ENCODE assay signal across 11 cellular contexts in genomic region chr17:6422654-6423241, GRCh38. TPM values are rescaled to one million over a fixed set of nuclear protein-coding genes. Genes with fewer than 3 reads are reported as not detected.
DNase-seq lines count a peak whose midpoint lies in the region; ATAC-seq, FAIRE-seq and TF ChIP-seq lines count a peak whose summit lies in the region.
"Had no signal": no experiment of that assay in that cellular context is flagged by ENCODE, and none has a peak within 500 bp of the region (broad histone marks: within the 10 kb centered on the region; RNA-seq: fewer than 3 reads in every experiment).

No MANE protein-coding gene starts in this region.

- H4K8ac ChIP-seq in neuronal stem cell (ENCODE audit: low read depth, low read length), result no peak overlapping the region

- peak overlapping the region; percentile 47 for H2BK12ac ChIP-seq in neuronal stem cell (ENCODE audit: low read length)

- H3K27me3 ChIP-seq in K562 (ENCODE audit: control insufficient read depth in 2 of 2, insufficient read depth in 2 of 2, low read length in 2 of 2) (peaks cover 2 to 31% of the 10 kb centered on the region in 2 experiments; a peak in 2 of 5 replicates), neuronal stem cell (ENCODE audit: control insufficient read depth in 3 of 3, insufficient read depth in 3 of 3, low read depth in 1 of 3, low read length in 3 of 3) (peaks cover 0 to 5% (median 0%) of the 10 kb centered on the region in 3 experiments), tibial nerve (no peaks in the 10 kb centered on the region)
- H3K27me3 ChIP-seq: MG63 had no signal

- peaks cover 2% of the 10 kb centered on the region for H3K27me3 Mint-ChIP-seq in IgD-negative memory B cell

- H3K23ac ChIP-seq in neuronal stem cell (ENCODE audit: low read depth, low read length, poor library complexity), result no peak overlapping the region

- H3K4me2 ChIP-seq in K562 (ENCODE audit: insufficient read depth, low read length) (no peak overlapping the region), neuronal stem cell (ENCODE audit: insufficient read depth, low read length, poor library complexity, severe bottlenecking) (no peak overlapping the region)

- no peaks in the 10 kb centered on the region; the same call in 1 of the 2 replicates for H4K20me1 ChIP-seq in K562 (replicated peaks; ENCODE audit: control insufficient read depth, insufficient read depth, low read length)

- H3K36me3 ChIP-seq in K562 (ENCODE audit: control insufficient read depth, insufficient read depth, low read length), result no peaks in the 10 kb centered on the region
- no peaks in the 10 kb centered on the region for H3K36me3 ChIP-seq in neuronal stem cell (replicated peaks in 1 of 2; ENCODE audit: control insufficient read depth in 2 of 2, insufficient read depth in 2 of 2, low read length in 2 of 2)
- H3K36me3 ChIP-seq in tibial nerve, result no peaks in the 10 kb centered on the region
- H3K36me3 ChIP-seq: MG63 had no signal

- H2AK5ac ChIP-seq in neuronal stem cell (ENCODE audit: low read depth, low read length), result peak overlapping the region; percentile 43

- H3K9ac ChIP-seq in K562 (ENCODE audit: insufficient read depth in 1 of 2, low read depth in 2 of 2, low read length in 2 of 2) (no peak overlapping the region), neuronal stem cell (ENCODE audit: low read depth, low read length, poor library complexity) (peak overlapping the region; percentile 24)

- TF ChIP-seq POLR2A in K562 (conservative IDR thresholded peaks at IDR 0.05) (no peak), tibial nerve (IDR thresholded peaks at IDR 0.05) (no peak)

- CTCF ChIA-PET in K562 (lab: Yijun Ruan, JAX; ENCODE audit: low intra/inter-chr PET ratio), result interaction anchor here (1.1 to 1.4 kb wide), 3 partner anchors 830 to 835 kb away, joined by 3 to 5 read pairs (median 3); no protein-coding TSS in a partner anchor

- no peaks in the 10 kb centered on the region for H3K36me3 Mint-ChIP-seq in IgD-negative memory B cell
- peaks cover 6% of the 10 kb centered on the region for H3K36me3 Mint-ChIP-seq in stimulated activated effector memory CD8-positive, alpha-beta T cell treated with anti-CD3 and anti-CD28 coated beads, Interleukin-12 subunit alpha, Interleukin-12 subunit beta, amount 100 ng/mL, for 72 hours

- no peak overlapping the region for H3K14ac ChIP-seq in neuronal stem cell (ENCODE audit: low read length)

- H3K79me1 ChIP-seq in neuronal stem cell (ENCODE audit: low read depth, low read length), result no peaks in the 10 kb centered on the region

- intact Hi-C loops in K562 (cut with micrococcal nuclease), result loop anchor here (5.0 to 10.0 kb wide), 2 partner anchors 828 to 1175 kb away; no protein-coding TSS in a partner anchor

- H2AFZ ChIP-seq in K562 (ENCODE audit: low read depth, low read length) (no peak overlapping the region), neuronal stem cell (ENCODE audit: low read length) (peak overlapping the region; percentile 70)

- no peaks in the 10 kb centered on the region for H3K79me2 ChIP-seq in K562 (ENCODE audit: control insufficient read depth, insufficient read depth, low read length)

- in situ Hi-C loops in K562 (cut with MboI), result loop anchor here (25.0 kb wide), 1 partner anchor 710 kb away; no protein-coding TSS in a partner anchor

- H3K4me1 Mint-ChIP-seq in IgD-negative memory B cell, result peaks cover 7 to 13% (median 8%) of the 10 kb centered on the region in 3 donors
- peaks cover 23% of the 10 kb centered on the region for H3K4me1 Mint-ChIP-seq in stimulated activated effector memory CD8-positive, alpha-beta T cell treated with anti-CD3 and anti-CD28 coated beads, Interleukin-12 subunit alpha, Interleukin-12 subunit beta, amount 100 ng/mL, for 72 hours

- no peak for TF ChIP-seq RAD21 in K562 (CRISPR knock-in tag; conservative IDR thresholded peaks at IDR 0.05 in 1 of 2, IDR thresholded peaks at IDR 0.05 in 1 of 2)

- peak overlapping the region; percentile 5 for H3K18ac ChIP-seq in neuronal stem cell (ENCODE audit: low read length)

- H2BK15ac ChIP-seq in neuronal stem cell (ENCODE audit: low read length), result peak overlapping the region; percentile 75

- peak; percentile 10; the same call in 1 of the 3 replicates for TF ChIP-seq CTCF in GM12872 (IDR thresholded peaks at IDR 0.05; ENCODE audit: insufficient read depth, low read depth, low read length)
- no peak for TF ChIP-seq CTCF in K562 (IDR thresholded peaks at IDR 0.05 in 2 of 3, conservative IDR thresholded peaks at IDR 0.05 in 1 of 3; ENCODE audit: insufficient read depth in 2 of 3, low read depth in 1 of 3, low read length in 3 of 3)
- no peak for TF ChIP-seq CTCF in tibial nerve (IDR thresholded peaks at IDR 0.05)

- BruUV-seq in K562 (replicated peaks; lab: Mats Ljungman, UMichigan), result no TSS peak

- peak overlapping the region in 2 of 3 donors; percentile 29 to 63 for H3K27ac Mint-ChIP-seq in IgD-negative memory B cell
- no peak overlapping the region for H3K27ac Mint-ChIP-seq in stimulated activated effector memory CD8-positive, alpha-beta T cell treated with anti-CD3 and anti-CD28 coated beads, Interleukin-12 subunit alpha, Interleukin-12 subunit beta, amount 100 ng/mL, for 72 hours

- no peak overlapping the region for H3K4ac ChIP-seq in neuronal stem cell (ENCODE audit: low read length)

- H3K27ac ChIP-seq in K562 (ENCODE audit: extremely low read depth, low read depth, low read length) (no peak overlapping the region), neuronal stem cell (replicated peaks; ENCODE audit: low read length) (no peak overlapping the region), tibial nerve (no peak overlapping the region)

- no peak overlapping the region for H3K4me3 Mint-ChIP-seq in IgD-negative memory B cell
- H3K4me3 Mint-ChIP-seq in stimulated activated effector memory CD8-positive, alpha-beta T cell treated with anti-CD3 and anti-CD28 coated beads, Interleukin-12 subunit alpha, Interleukin-12 subunit beta, amount 100 ng/mL, for 72 hours, result no peak overlapping the region

- no peaks in the 10 kb centered on the region for H3K4me1 ChIP-seq in K562 (replicated peaks in 1 of 2; ENCODE audit: control insufficient read depth in 2 of 2, insufficient read depth in 2 of 2, low read length in 2 of 2)
- peaks cover 0 to 7% of the 10 kb centered on the region in 2 donors for H3K4me1 ChIP-seq in neuronal stem cell (ENCODE audit: control insufficient read depth in 2 of 2, insufficient read depth in 1 of 2, low read depth in 1 of 2, low read length in 2 of 2)
- peaks cover 0 to 5% (median 0%) of the 10 kb centered on the region in 4 donors for H3K4me1 ChIP-seq in tibial nerve

- FAIRE-seq in K562 (lab: Jason Lieb, UNC), result no peak
- FAIRE-seq: D721Med had no signal

- H3K9me1 ChIP-seq in K562 (ENCODE audit: control insufficient read depth, insufficient read depth, low read length), result no peaks in the 10 kb centered on the region

- H3K4me3 ChIP-seq in K562 (no peak overlapping the region), neuronal stem cell (ENCODE audit: low read length in 2 of 2) (no peak overlapping the region), tibial nerve (no peak overlapping the region)
- H3K4me3 ChIP-seq: MG63 had no signal

- H4K91ac ChIP-seq in neuronal stem cell (ENCODE audit: low read depth, low read length, poor library complexity), result no peak overlapping the region

- peak; percentile 59 for ATAC-seq in K562
- ATAC-seq in stimulated activated effector memory CD8-positive, alpha-beta T cell treated with anti-CD3 and anti-CD28 coated beads, Interleukin-12 subunit alpha, Interleukin-12 subunit beta, amount 100 ng/mL, for 72 hours, result no peak

- POLR2A ChIA-PET in K562 (lab: Yijun Ruan, JAX), result interaction anchor here (0.7 kb wide), 1 partner anchor 1574 kb away, joined by 3 read pairs; no protein-coding TSS in a partner anchor

- WGBS in K562 (ENCODE audit: insufficient coverage, low coverage, missing lambda C conversion rate), result 2% methylated on average over 9 of the region's 13 CpGs
- no CpG with 5 or more reads among the region's 13 CpGs for WGBS in neuronal stem cell (ENCODE audit: extremely low coverage in 2 of 2, insufficient read length in 2 of 2, insufficient replicate concordance in 1 of 2), 2 donors
- whole genome bisulfite sequencing in tibial nerve, 2 donors, result 64 to 71% methylated on average over 13 of the region's 13 CpGs

- no peaks in the 10 kb centered on the region for H3K9me3 Mint-ChIP-seq in IgD-negative memory B cell
- H3K9me3 Mint-ChIP-seq in stimulated activated effector memory CD8-positive, alpha-beta T cell treated with anti-CD3 and anti-CD28 coated beads, Interleukin-12 subunit alpha, Interleukin-12 subunit beta, amount 100 ng/mL, for 72 hours, result no peaks in the 10 kb centered on the region

- peak overlapping the region; percentile 72 for H2BK120ac ChIP-seq in neuronal stem cell (ENCODE audit: low read depth, low read length)

- DNase-seq in K562 (ENCODE audit: extremely low read depth in 1 of 4, low spot score in 3 of 4) (no peak), neuronal stem cell (ENCODE audit: low spot score) (no peak), NCI-H524 treated with DMSO at 0.1 percent for 48 hours (lab: John Stamatoyannopoulos, UW) (no peak), tibial nerve (ENCODE audit: low spot score in 2 of 2) (no peak)
- DNase-seq in stimulated activated effector memory CD8-positive, alpha-beta T cell treated with anti-CD3 and anti-CD28 coated beads, Interleukin-12 subunit alpha, Interleukin-12 subunit beta, amount 100 ng/mL, for 72 hours (ENCODE audit: low spot score in 2 of 2), result no peak

- no peak for TF ChIP-seq EP300 in K562 (IDR thresholded peaks at IDR 0.05; ENCODE audit: low read length)
- no peak for TF ChIP-seq EP300 in tibial nerve (IDR thresholded peaks at IDR 0.05)

- H2BK5ac ChIP-seq in neuronal stem cell (ENCODE audit: low read length), result no peak overlapping the region

- H3K9me3 ChIP-seq in K562 (replicated peaks; ENCODE audit: control insufficient read depth, insufficient read depth, low read depth, low read length) (no peaks in the 10 kb centered on the region), neuronal stem cell (replicated peaks in 1 of 2; ENCODE audit: control insufficient read depth in 2 of 2, insufficient read depth in 1 of 2, low read depth in 1 of 2, low read length in 2 of 2) (no peaks in the 10 kb centered on the region), tibial nerve (no peaks in the 10 kb centered on the region)
- H3K9me3 ChIP-seq: MG63 had no signal

RNA-seq across cellular contexts. Expression of gene AIPL1, which starts 12.2 kb away (rescaled TPM):
- not detected for polyA plus RNA-seq in IgD-negative memory B cell
- total RNA-seq in K562 (2011; cell fraction: chromatin; rRNA removed; ENCODE audit: low replicate concordance), result not detected in 2 replicates
- total RNA-seq in K562 (2011; cell fraction: nucleolus; rRNA removed), result not detected in 2 replicates
- total RNA-seq in K562 (2011; cell fraction: nucleoplasm; rRNA removed), result not detected in 2 replicates
- not detected in 2 replicates for total RNA-seq in K562 (2014; rRNA removed)
- total RNA-seq in K562 (2014; rRNA removed; fragmentation: Illumina TruSeq; extraction: Trizol), result not detected in 2 replicates
- total RNA-seq in K562 (2015; rRNA removed; fragmentation: Illumina TruSeq; extraction: Trizol), result not detected in 2 replicates
- total RNA-seq in K562 (2021), result not detected in 2 replicates
- polyA plus RNA-seq in K562 (2011; rRNA removed), result not detected in 2 replicates
- not detected in 2 replicates for polyA plus RNA-seq in K562 (2011; cell fraction: cytosol; rRNA removed)
- polyA plus RNA-seq in K562 (2011; cell fraction: nucleus; rRNA removed), result not detected in 2 replicates
- polyA plus RNA-seq in K562 (2012), result not detected in 2 replicates
- polyA plus RNA-seq in K562 (2014; fragmentation: Illumina TruSeq; extraction: Trizol), result not detected in 2 replicates
- polyA plus RNA-seq in K562 (2014; fragmentation: Nextera tagmentation; extraction: Ambion mirVana), result not detected
- polyA plus RNA-seq in K562 (2014; rRNA removed), result not detected in 2 replicates
- polyA minus RNA-seq in K562 (2011; rRNA and poly(A)+ RNA removed), result not detected in 2 replicates
- polyA minus RNA-seq in K562 (2011; cell fraction: cytosol; rRNA and poly(A)+ RNA removed), result not detected in 2 replicates
- not detected in 2 replicates for polyA minus RNA-seq in K562 (2011; cell fraction: nucleus; rRNA and poly(A)+ RNA removed)
- 0.26 TPM for polyA plus RNA-seq in neuronal stem cell (2013, experiment 1 of 2)
- 0.35 TPM for polyA plus RNA-seq in neuronal stem cell (2013, experiment 2 of 2)
- total RNA-seq in tibial nerve, result not detected
- total RNA-seq: PC-3; T-helper 1 cell treated with Interleukin-12 subunit alpha and Interleukin-12 subunit beta and Interleukin-4 antibody, amounts not matched to agents 30 ng/mL and 1 ng/mL, for 36 hours had no signal

RNA-seq across cellular contexts. Expression of gene PIMREG, which starts 21.5 kb away (rescaled TPM):
- polyA plus RNA-seq in IgD-negative memory B cell (not detected), K562 (2011; rRNA removed) (5.9 and 10.2 TPM in 2 replicates), K562 (2014; fragmentation: Illumina TruSeq; extraction: Trizol) (9.4 and 13.5 TPM in 2 replicates), K562 (2014; fragmentation: Nextera tagmentation; extraction: Ambion mirVana) (1 to 10 TPM; 1.1 to 2.1 TPM), K562 (2014; rRNA removed) (15.4 and 16.7 TPM in 2 replicates)
- total RNA-seq in K562 (2011; cell fraction: chromatin; rRNA removed; ENCODE audit: low replicate concordance), result 6.0 and 11.9 TPM in 2 replicates
- 11.2 and 12.5 TPM in 2 replicates for total RNA-seq in K562 (2011; cell fraction: nucleolus; rRNA removed)
- total RNA-seq in K562 (2011; cell fraction: nucleoplasm; rRNA removed), result 8.7 and 11.7 TPM in 2 replicates
- total RNA-seq in K562 (2014; rRNA removed) (11.5 and 12.9 TPM in 2 replicates), K562 (2014; rRNA removed; fragmentation: Illumina TruSeq; extraction: Trizol) (5.1 and 5.3 TPM in 2 replicates), K562 (2015; rRNA removed; fragmentation: Illumina TruSeq; extraction: Trizol) (5.1 and 7.2 TPM in 2 replicates), K562 (2021) (13.4 and 16.0 TPM in 2 replicates), tibial nerve (under 1 TPM in 2 of 4 donors, not detected in 2; 0.42 to 0.59 TPM)
- 5.3 and 15.1 TPM in 2 replicates for polyA plus RNA-seq in K562 (2011; cell fraction: cytosol; rRNA removed)
- polyA plus RNA-seq in K562 (2011; cell fraction: nucleus; rRNA removed), result 10.6 and 22.8 TPM in 2 replicates
- 10.5 and 14.1 TPM in 2 replicates for polyA plus RNA-seq in K562 (2012)
- polyA minus RNA-seq in K562 (2011; rRNA and poly(A)+ RNA removed), result 1.1 and 3.5 TPM in 2 replicates
- 2.5 and 2.6 TPM in 2 replicates for polyA minus RNA-seq in K562 (2011; cell fraction: cytosol; rRNA and poly(A)+ RNA removed)
- 3.4 and 4.3 TPM in 2 replicates for polyA minus RNA-seq in K562 (2011; cell fraction: nucleus; rRNA and poly(A)+ RNA removed)
- polyA plus RNA-seq in neuronal stem cell (2013, experiment 1 of 2), result 103 TPM
- 98.6 TPM for polyA plus RNA-seq in neuronal stem cell (2013, experiment 2 of 2)
